In genomic region chr1:196655494-196655893, GRCh38 we compare ENCODE assay signal across 2 cellular contexts.
TF ChIP-seq lines count a peak whose summit lies in the region.

No MANE protein-coding gene starts in this region.

TF ChIP-seq in liver, 16 proteins besides CTCF, POLR2A, EP300 and RAD21:
- peak in 1 of 2 donors; percentile 22 for TF ChIP-seq EGR1 (IDR thresholded peaks at IDR 0.05; ENCODE audit: low read depth in 2 of 2)
- no peak for TF ChIP-seq FOXA1 (IDR thresholded peaks at IDR 0.05)
- TF ChIP-seq ZBTB33 (IDR thresholded peaks at IDR 0.05) = peak; percentile 39
- peak; percentile 59 for TF ChIP-seq YY1 (IDR thresholded peaks at IDR 0.05)
- TF ChIP-seq HNF4A (conservative IDR thresholded peaks at IDR 0.05) = peak; percentile 77 to 90
- peak; percentile 66 for TF ChIP-seq ATF3 (IDR thresholded peaks at IDR 0.05)
- TF ChIP-seq FOXA2 (IDR thresholded peaks at IDR 0.05) = peak; percentile 39
- peak; percentile 59 to 83 for TF ChIP-seq RXRA (IDR thresholded peaks at IDR 0.05)
- no peak for TF ChIP-seq NR2F2 (IDR thresholded peaks at IDR 0.05)
- peak in 1 of 2 donors; percentile 10 for TF ChIP-seq GABPA (IDR thresholded peaks at IDR 0.05 in 1 of 2, conservative IDR thresholded peaks at IDR 0.05 in 1 of 2)
- peak; percentile 36 to 84 for TF ChIP-seq JUND (IDR thresholded peaks at IDR 0.05)
- peak; percentile 72 for TF ChIP-seq SP1 (IDR thresholded peaks at IDR 0.05)
- peak; percentile 59 for TF ChIP-seq TAF1 (conservative IDR thresholded peaks at IDR 0.05)
- peak; percentile 60 for TF ChIP-seq REST (IDR thresholded peaks at IDR 0.05)
- peak; percentile 49 for TF ChIP-seq HNF4G (IDR thresholded peaks at IDR 0.05)
- peak; percentile 83 for TF ChIP-seq MAX (IDR thresholded peaks at IDR 0.05)

TF ChIP-seq in HepG2, 621 proteins besides CTCF, POLR2A, EP300 and RAD21:
- no peak for TF ChIP-seq SUZ12 (IDR thresholded peaks at IDR 0.05; ENCODE audit: low read depth, low read length)
- no peak for TF ChIP-seq TOE1 (CRISPR knock-in tag; IDR thresholded peaks at IDR 0.05)
- no peak for TF ChIP-seq GATAD2A (CRISPR knock-in tag; IDR thresholded peaks at IDR 0.05)
- no peak for TF ChIP-seq SCMH1 (CRISPR knock-in tag; IDR thresholded peaks at IDR 0.05; ENCODE audit: borderline replicate concordance)
- TF ChIP-seq GFI1 (CRISPR knock-in tag; IDR thresholded peaks at IDR 0.05; ENCODE audit: borderline replicate concordance) = no peak
- TF ChIP-seq KDM5A (IDR thresholded peaks at IDR 0.05; ENCODE audit: borderline replicate concordance, low read length) = no peak
- TF ChIP-seq HNF4A (CRISPR knock-in tag; IDR thresholded peaks at IDR 0.05) = no peak
- TF ChIP-seq ZBTB3 (CRISPR knock-in tag; IDR thresholded peaks at IDR 0.05; ENCODE audit: borderline replicate concordance, low read depth) = no peak
- no peak for TF ChIP-seq FOXO1 (CRISPR knock-in tag; IDR thresholded peaks at IDR 0.05)
- TF ChIP-seq AGO2 (optimal IDR thresholded peaks at IDR 0.05; ENCODE audit: low read depth, low read length) = no peak
- TF ChIP-seq ZNF430 (CRISPR knock-in tag; IDR thresholded peaks at IDR 0.05) = no peak
